In the genomic region with DNA sequence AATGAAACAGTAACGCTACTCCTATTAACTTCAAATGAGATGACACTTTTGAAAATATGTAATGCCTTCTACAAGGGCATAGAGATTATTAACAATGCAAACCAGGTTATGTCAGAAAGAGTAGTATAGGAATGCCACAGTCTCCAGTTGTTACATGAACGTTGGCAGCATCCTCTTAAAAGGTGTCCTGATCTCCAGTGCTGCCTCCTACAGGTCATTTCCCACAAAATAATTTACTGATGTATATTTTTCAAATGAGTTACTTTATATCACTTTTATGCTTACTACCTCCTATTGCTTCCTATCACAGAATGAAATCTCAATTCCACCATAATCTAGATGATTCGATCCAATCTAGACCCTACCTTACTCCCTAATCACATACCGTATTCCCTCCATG, we compare ENCODE assay signal across 11 cellular contexts.
DNase-seq lines count a peak whose midpoint lies in the region; ATAC-seq and TF ChIP-seq lines count a peak whose summit lies in the region.
"Had no signal": no experiment of that assay in that cellular context is flagged by ENCODE, and none has a peak within 500 bp of the region (broad histone marks: within the 10 kb centered on the region; RNA-seq: fewer than 3 reads in every experiment).

No MANE protein-coding gene starts in this region.

- no peak overlapping the region for H3K27ac Mint-ChIP-seq in osteocyte (ENCODE audit: unreplicated experiment)
- H3K27ac Mint-ChIP-seq in activated naive CD8-positive, alpha-beta T cell treated with anti-CD3 and anti-CD28 coated beads for 36 hours = no peak overlapping the region
- H3K27ac Mint-ChIP-seq: mesothelial cell of epicardium had no signal

- DNase-seq in GM10266 (ENCODE audit: extremely low spot score) = peak; percentile 2
- peak; percentile 9 for DNase-seq in M059J (ENCODE audit: low read depth)
- DNase-seq in cardiac fibroblast (ENCODE audit: low read depth in 2 of 2) = peak; percentile 29 to 33
- DNase-seq in osteocyte (ENCODE audit: extremely low spot score, unreplicated experiment) = no peak
- no peak for DNase-seq in activated naive CD8-positive, alpha-beta T cell treated with anti-CD3 and anti-CD28 coated beads for 36 hours
- DNase-seq in UCSD-AML1 (lab: John Stamatoyannopoulos, UW; ENCODE audit: unreplicated experiment) = no peak

- H3K4me3 Mint-ChIP-seq in osteocyte (ENCODE audit: unreplicated experiment) = no peak overlapping the region
- no peak overlapping the region for H3K4me3 Mint-ChIP-seq in activated naive CD8-positive, alpha-beta T cell treated with anti-CD3 and anti-CD28 coated beads for 36 hours
- H3K4me3 Mint-ChIP-seq: mesothelial cell of epicardium had no signal

- no peaks in the 10 kb centered on the region for H3K27me3 Mint-ChIP-seq in osteocyte (ENCODE audit: unreplicated experiment)
- no peaks in the 10 kb centered on the region for H3K27me3 Mint-ChIP-seq in activated naive CD8-positive, alpha-beta T cell treated with anti-CD3 and anti-CD28 coated beads for 36 hours

- no peaks in the 10 kb centered on the region for H3K9me3 Mint-ChIP-seq in osteocyte (ENCODE audit: unreplicated experiment)
- peaks cover 7% of the 10 kb centered on the region for H3K9me3 Mint-ChIP-seq in activated naive CD8-positive, alpha-beta T cell treated with anti-CD3 and anti-CD28 coated beads for 36 hours
- H3K9me3 Mint-ChIP-seq: mesothelial cell of epicardium had no signal

- H3K4me3 ChIP-seq in cardiac fibroblast (replicated peaks in 1 of 2; ENCODE audit: low read depth in 2 of 2, low read length in 2 of 2) = no peak overlapping the region
- H3K4me3 ChIP-seq: SK-N-MC, tibial nerve had no signal

- no peak for ATAC-seq in HG03442 (IDR thresholded peaks at IDR 0.05; ENCODE audit: unreplicated experiment)
- ATAC-seq: HCT116 had no signal

- peak; percentile 20 for TF ChIP-seq CTCF in GM10266 (IDR thresholded peaks at IDR 0.05; ENCODE audit: control insufficient read depth, insufficient read depth, low read depth, missing control alignments)
- TF ChIP-seq CTCF in cardiac fibroblast (IDR thresholded peaks at IDR 0.05; ENCODE audit: low read depth, low read length) = peak; percentile 28
- peak; percentile 41 for TF ChIP-seq CTCF in osteocyte (IDR thresholded peaks at IDR 0.05)

- no peaks in the 10 kb centered on the region for H3K4me1 Mint-ChIP-seq in osteocyte (ENCODE audit: unreplicated experiment)
- no peaks in the 10 kb centered on the region for H3K4me1 Mint-ChIP-seq in activated naive CD8-positive, alpha-beta T cell treated with anti-CD3 and anti-CD28 coated beads for 36 hours
- H3K4me1 Mint-ChIP-seq: mesothelial cell of epicardium had no signal

- no peaks in the 10 kb centered on the region for H3K36me3 Mint-ChIP-seq in osteocyte (ENCODE audit: unreplicated experiment)
- H3K36me3 Mint-ChIP-seq in activated naive CD8-positive, alpha-beta T cell treated with anti-CD3 and anti-CD28 coated beads for 36 hours = no peaks in the 10 kb centered on the region
- H3K36me3 Mint-ChIP-seq: mesothelial cell of epicardium had no signal

Comparison
In these comparisons a context has a peak if more than half of its experiments do, and no peak if none do; other contexts are left out.
1. DNase-seq: peak in GM10266 (single experiment), M059J (single experiment) and cardiac fibroblast (2 of 2); none in osteocyte (single experiment), activated naive CD8-positive, alpha-beta T cell treated with anti-CD3 and anti-CD28 coated beads for 36 hours (single experiment) and UCSD-AML1 (single experiment).
2. Peak in every context shown above with its lines, with median percentiles within 50 percentile points of each other: CTCF ChIP-seq.